In genomic region chr7:148773344-148773743, GRCh38 we compare ENCODE assay signal across 8 cellular contexts.
DNase-seq lines count a peak whose midpoint lies in the region; ATAC-seq and TF ChIP-seq lines count a peak whose summit lies in the region.

No MANE protein-coding gene starts in this region.

- H3K27ac Mint-ChIP-seq in memory B cell = peak overlapping the region; percentile 4

- H3K4me1 Mint-ChIP-seq in memory B cell = peaks cover 7% of the 10 kb centered on the region

- H3K9me3 Mint-ChIP-seq in memory B cell = no peaks in the 10 kb centered on the region

- ATAC-seq in HG03460 (IDR thresholded peaks at IDR 0.05; ENCODE audit: unreplicated experiment) = peak; percentile 93
- ATAC-seq in memory B cell (ENCODE audit: low read depth) = peak; percentile 39

- POLR2A ChIA-PET in HEK293T (lab: Yijun Ruan, JAX) = interaction anchor here (1.1 kb wide), 1 partner anchor 75 kb away, joined by 3 read pairs; the partner anchor contains the start of gene CUL1

- no peaks in the 10 kb centered on the region for H3K27me3 Mint-ChIP-seq in memory B cell

- DNase-seq in stimulated activated CD4-positive, alpha-beta T cell treated with anti-CD3 and anti-CD28 coated beads, Interleukin-2, amount 100 ng/mL, for 24 hours = peak; percentile 17 to 24
- no peak for DNase-seq in stimulated activated CD4-positive, alpha-beta T cell treated with anti-CD3 and anti-CD28 coated beads, Interleukin-2, amount 100 ng/mL, for 48 hours
- peak; percentile 24 for DNase-seq in activated CD4-positive, alpha-beta T cell treated with anti-CD3 and anti-CD28 coated beads for 48 hours
- DNase-seq in memory B cell (ENCODE audit: low spot score in 2 of 2) = no peak
- DNase-seq in HEK293T (ENCODE audit: extremely low spot score) = no peak
- no peak for DNase-seq in NCI-H1694 treated with DMSO at 0.1 percent for 48 hours (lab: John Stamatoyannopoulos, UW)
- no peak for DNase-seq in HCEC 1CT

- H3K4me3 Mint-ChIP-seq in memory B cell = no peak overlapping the region

- CTCF ChIA-PET in HEK293T (lab: Yijun Ruan, JAX) = interaction anchor here (0.7 kb wide), 1 partner anchor 198 kb away, joined by 3 read pairs; no protein-coding TSS in a partner anchor

- peaks cover 16% of the 10 kb centered on the region for H3K36me3 Mint-ChIP-seq in memory B cell

TF ChIP-seq in HEK293T, 16 proteins besides CTCF, POLR2A, EP300 and RAD21:
- TF ChIP-seq FOXA1 (IDR thresholded peaks at IDR 0.05) (no peak), ZNF384 (IDR thresholded peaks at IDR 0.05) (no peak), FOXK2 (IDR thresholded peaks at IDR 0.05) (no peak), SP1 (IDR thresholded peaks at IDR 0.05) (no peak), HDGF (IDR thresholded peaks at IDR 0.05; ENCODE audit: borderline replicate concordance) (no peak), NFRKB (IDR thresholded peaks at IDR 0.05) (no peak), BHLHE40 (IDR thresholded peaks at IDR 0.05; ENCODE audit: borderline replicate concordance) (no peak), ARNT (IDR thresholded peaks at IDR 0.05) (no peak), FOXM1 (IDR thresholded peaks at IDR 0.05; ENCODE audit: borderline replicate concordance) (no peak), ELF4 (IDR thresholded peaks at IDR 0.05) (no peak), TARDBP (IDR thresholded peaks at IDR 0.05) (no peak), CTBP1 (IDR thresholded peaks at IDR 0.05; ENCODE audit: borderline replicate concordance) (no peak), LEF1 (IDR thresholded peaks at IDR 0.05; ENCODE audit: borderline replicate concordance) (no peak), PKNOX1 (IDR thresholded peaks at IDR 0.05) (no peak), L3MBTL2 (conservative IDR thresholded peaks at IDR 0.05) (no peak), SUZ12 (IDR thresholded peaks at IDR 0.05) (no peak)

Comparison
In these comparisons a context has a peak if more than half of its experiments do, and no peak if none do; other contexts are left out.
1. DNase-seq: peak in stimulated activated CD4-positive, alpha-beta T cell treated with anti-CD3 and anti-CD28 coated beads, Interleukin-2, amount 100 ng/mL, for 24 hours (2 of 2) and activated CD4-positive, alpha-beta T cell treated with anti-CD3 and anti-CD28 coated beads for 48 hours (single experiment); none in stimulated activated CD4-positive, alpha-beta T cell treated with anti-CD3 and anti-CD28 coated beads, Interleukin-2, amount 100 ng/mL, for 48 hours (0 of 2), memory B cell (0 of 2), HEK293T (single experiment), NCI-H1694 treated with DMSO at 0.1 percent for 48 hours (single experiment) and HCEC 1CT (single experiment).